ENCODE assay signal across 9 cellular contexts in genomic region chr6:44475417-44475778, GRCh38.
A peak's percentile ranks its signal among the peaks of the same experiment; 100 is the strongest.
DNase-seq lines count a peak whose midpoint lies in the region; ATAC-seq, FAIRE-seq and TF ChIP-seq lines count a peak whose summit lies in the region.
"Had no signal": no experiment of that assay in that cellular context is flagged by ENCODE, and none has a peak within 500 bp of the region (broad histone marks: within the 10 kb centered on the region; RNA-seq: fewer than 3 reads in every experiment).

No MANE protein-coding gene starts in this region.

- H3K4me2 ChIP-seq in K562 (ENCODE audit: insufficient read depth, low read length) (peak overlapping the region; percentile 29; the same call in 1 of the 2 replicates), skeletal muscle satellite cell (ENCODE audit: low read length) (peak overlapping the region; percentile 28)

- peak overlapping the region; percentile 90 for H2AFZ ChIP-seq in K562 (ENCODE audit: low read depth, low read length)

- peaks cover 5% of the 10 kb centered on the region for H3K27me3 Mint-ChIP-seq in activated T-cell treated with anti-CD3 and anti-CD28 coated beads, Interleukin-2, amount 50 U/mL, for 4 hours (ENCODE audit: low read depth)

- no peak overlapping the region for H3K4me3 Mint-ChIP-seq in activated T-cell treated with anti-CD3 and anti-CD28 coated beads, Interleukin-2, amount 50 U/mL, for 4 hours

- H3K4me1 Mint-ChIP-seq in activated T-cell treated with anti-CD3 and anti-CD28 coated beads, Interleukin-2, amount 50 U/mL, for 4 hours (ENCODE audit: low read depth): peaks cover 5% of the 10 kb centered on the region

- H3K4me1 ChIP-seq in K562 (replicated peaks in 1 of 2; ENCODE audit: control insufficient read depth in 2 of 2, insufficient read depth in 2 of 2, low read length in 2 of 2) (peaks cover 40 to 50% of the 10 kb centered on the region in 2 experiments), skeletal muscle satellite cell (ENCODE audit: control insufficient read depth, insufficient read depth, low read length) (peaks cover 19% of the 10 kb centered on the region), body of pancreas (peaks cover 9% of the 10 kb centered on the region)

- H3K36me3 ChIP-seq in K562 (ENCODE audit: control insufficient read depth, insufficient read depth, low read length) (no peaks in the 10 kb centered on the region), skeletal muscle satellite cell (ENCODE audit: insufficient read depth, low read length) (no peaks in the 10 kb centered on the region), body of pancreas (replicated peaks in 1 of 2; ENCODE audit: insufficient read depth in 1 of 2, low read depth in 2 of 2) (no peaks in the 10 kb centered on the region)
- H3K36me3 ChIP-seq: tibial artery had no signal

- TF ChIP-seq CTCF in K562 (IDR thresholded peaks at IDR 0.05 in 2 of 3, conservative IDR thresholded peaks at IDR 0.05 in 1 of 3; ENCODE audit: insufficient read depth in 2 of 3, low read depth in 1 of 3, low read length in 3 of 3): no peak
- TF ChIP-seq CTCF in body of pancreas (IDR thresholded peaks at IDR 0.05): no peak

- no peaks in the 10 kb centered on the region for H3K9me3 Mint-ChIP-seq in activated T-cell treated with anti-CD3 and anti-CD28 coated beads, Interleukin-2, amount 50 U/mL, for 4 hours

- intact Hi-C loops in K562 (cut with micrococcal nuclease) (loop anchor here (1.0 to 10.0 kb wide), 6 partner anchors 19 to 1447 kb away; no protein-coding TSS in a partner anchor), body of pancreas (cut with DNase I) (loop anchor here (10.0 kb wide), 1 partner anchor 1239 kb away; no protein-coding TSS in a partner anchor)

- DNase-seq in activated T-cell treated with anti-CD3 and anti-CD28 coated beads, Interleukin-2, amount 50 U/mL, for 4 hours: no peak
- no peak for DNase-seq in activated T-cell treated with anti-CD3 and anti-CD28 coated beads, Interleukin-2, amount 50 U/mL, for 1 hour
- DNase-seq in K562 (ENCODE audit: extremely low read depth in 1 of 4, low spot score in 3 of 4) (no peak), NCI-H187 (lab: John Stamatoyannopoulos, UW) (no peak), putamen (ENCODE audit: low spot score) (no peak), body of pancreas (no peak)

- 2% methylated on average over 6 of the region's 6 CpGs for WGBS in K562 (ENCODE audit: insufficient coverage, low coverage, missing lambda C conversion rate)
- WGBS in body of pancreas, 2 donors: 10 to 45% methylated on average over 2 to 6 of the region's 6 CpGs

- TF ChIP-seq RAD21 in K562 (CRISPR knock-in tag; conservative IDR thresholded peaks at IDR 0.05 in 1 of 2, IDR thresholded peaks at IDR 0.05 in 1 of 2): no peak

- in situ Hi-C loops in K562 (cut with MboI): loop anchor here (10.0 kb wide), 2 partner anchors 169 to 1439 kb away; no protein-coding TSS in a partner anchor

- H3K9me3 ChIP-seq in K562 (replicated peaks; ENCODE audit: control insufficient read depth, insufficient read depth, low read depth, low read length) (no peaks in the 10 kb centered on the region), skeletal muscle satellite cell (replicated peaks; ENCODE audit: low read length) (no peaks in the 10 kb centered on the region), body of pancreas (no peaks in the 10 kb centered on the region)
- H3K9me3 ChIP-seq: tibial artery had no signal

- H3K4me3 ChIP-seq in K562 (no peak overlapping the region), skeletal muscle satellite cell (ENCODE audit: low read length) (no peak overlapping the region), body of pancreas (no peak overlapping the region)
- H3K4me3 ChIP-seq: tibial artery had no signal

- CTCF ChIA-PET in K562 (lab: Yijun Ruan, JAX; ENCODE audit: low intra/inter-chr PET ratio): interaction anchor here (0.6 to 1.6 kb wide), 6 partner anchors 18 to 1455 kb away, joined by 3 to 9 read pairs (median 4); no protein-coding TSS in a partner anchor

- no peaks in the 10 kb centered on the region for H3K9me1 ChIP-seq in K562 (ENCODE audit: control insufficient read depth, insufficient read depth, low read length)

- POLR2A ChIA-PET in K562 (lab: Yijun Ruan, JAX): interaction anchor here (0.6 to 1.8 kb wide), 11 partner anchors 10 to 1568 kb away, joined by 3 to 9 read pairs (median 3); no protein-coding TSS in a partner anchor

- peak; percentile 29 to 39 for ATAC-seq in activated T-cell treated with anti-CD3 and anti-CD28 coated beads, Interleukin-2, amount 50 U/mL, for 4 hours
- ATAC-seq in HG02852 (IDR thresholded peaks at IDR 0.05; ENCODE audit: unreplicated experiment) (peak; percentile 28), K562 (peak; percentile 18), body of pancreas (no peak)

- TF ChIP-seq EP300 in K562 (IDR thresholded peaks at IDR 0.05; ENCODE audit: low read length): no peak

- H4K20me1 ChIP-seq in K562 (replicated peaks; ENCODE audit: control insufficient read depth, insufficient read depth, low read length): no peaks in the 10 kb centered on the region

- peaks cover 16 to 31% of the 10 kb centered on the region in 2 experiments; a peak in 4 of 5 replicates for H3K27me3 ChIP-seq in K562 (ENCODE audit: control insufficient read depth in 2 of 2, insufficient read depth in 2 of 2, low read length in 2 of 2)
- H3K27me3 ChIP-seq in skeletal muscle satellite cell (ENCODE audit: control insufficient read depth, insufficient read depth, low read length): no peaks in the 10 kb centered on the region
- H3K27me3 ChIP-seq in body of pancreas: no peaks in the 10 kb centered on the region

- H3K9ac ChIP-seq in K562 (ENCODE audit: insufficient read depth in 1 of 2, low read depth in 2 of 2, low read length in 2 of 2) (peak overlapping the region in 1 of 2 experiments; percentile 78; a peak in 3 of 4 replicates), skeletal muscle satellite cell (ENCODE audit: low read depth, low read length) (peak overlapping the region; percentile 2)

- H3K27ac ChIP-seq in K562 (ENCODE audit: extremely low read depth, low read depth, low read length) (no peak overlapping the region), body of pancreas (no peak overlapping the region)
- H3K27ac ChIP-seq: tibial artery had no signal

- no peak for FAIRE-seq in K562 (lab: Jason Lieb, UNC)

- no TSS peak for BruUV-seq in K562 (replicated peaks; lab: Mats Ljungman, UMichigan)

- H3K36me3 Mint-ChIP-seq in activated T-cell treated with anti-CD3 and anti-CD28 coated beads, Interleukin-2, amount 50 U/mL, for 4 hours (ENCODE audit: insufficient read depth): no peaks in the 10 kb centered on the region

- H3K79me2 ChIP-seq in K562 (ENCODE audit: control insufficient read depth, insufficient read depth, low read length): no peaks in the 10 kb centered on the region

- TF ChIP-seq POLR2A in K562 (conservative IDR thresholded peaks at IDR 0.05) (no peak), body of pancreas (IDR thresholded peaks at IDR 0.05) (no peak)

TF ChIP-seq in K562, 482 proteins besides CTCF, POLR2A, EP300 and RAD21:
- TF ChIP-seq REST (CRISPR knock-in tag; IDR thresholded peaks at IDR 0.05; ENCODE audit: low read depth) (peak; percentile 31; the same call in 1 of the 2 replicates), CBX5 (IDR thresholded peaks at IDR 0.05; ENCODE audit: borderline replicate concordance, low read depth) (no peak), RBM17 (IDR thresholded peaks at IDR 0.05; ENCODE audit: borderline replicate concordance, low read depth, low read length) (no peak)
TF ChIP-seq in K562: peak in this region for 1.
